Comparison of ENCODE assay signal across 10 cellular contexts in genomic region chr2:190835303-190835930, GRCh38. TPM values are rescaled to one million over a fixed set of nuclear protein-coding genes. Genes with fewer than 3 reads are reported as not detected.
DNase-seq lines count a peak whose midpoint lies in the region; ATAC-seq and TF ChIP-seq lines count a peak whose summit lies in the region.
"Had no signal": no experiment of that assay in that cellular context is flagged by ENCODE, and none has a peak within 500 bp of the region (broad histone marks: within the 10 kb centered on the region; RNA-seq: fewer than 3 reads in every experiment).

No MANE protein-coding gene starts in this region.

- no peaks in the 10 kb centered on the region for H3K36me3 Mint-ChIP-seq in activated naive CD8-positive, alpha-beta T cell treated with anti-CD3 and anti-CD28 coated beads, Interleukin-2, amount 50 U/mL, for 24 hours (ENCODE audit: low read depth)

- no peak for TF ChIP-seq CTCF in foreskin keratinocyte (conservative IDR thresholded peaks at IDR 0.05)

- H3K9me3 Mint-ChIP-seq in activated naive CD8-positive, alpha-beta T cell treated with anti-CD3 and anti-CD28 coated beads, Interleukin-2, amount 50 U/mL, for 24 hours, result no peaks in the 10 kb centered on the region

- H3K27me3 ChIP-seq in foreskin keratinocyte, result no peaks in the 10 kb centered on the region

- H3K27ac Mint-ChIP-seq in activated naive CD8-positive, alpha-beta T cell treated with anti-CD3 and anti-CD28 coated beads, Interleukin-2, amount 50 U/mL, for 24 hours, result no peak overlapping the region

- peaks cover 2% of the 10 kb centered on the region for H3K27me3 Mint-ChIP-seq in activated naive CD8-positive, alpha-beta T cell treated with anti-CD3 and anti-CD28 coated beads, Interleukin-2, amount 50 U/mL, for 24 hours

- H3K4me3 Mint-ChIP-seq in activated naive CD8-positive, alpha-beta T cell treated with anti-CD3 and anti-CD28 coated beads, Interleukin-2, amount 50 U/mL, for 24 hours, result no peak overlapping the region

- peak; percentile 81 for ATAC-seq in foreskin keratinocyte
- no peak for ATAC-seq in HG02884 (IDR thresholded peaks at IDR 0.05; ENCODE audit: unreplicated experiment)
- no peak for ATAC-seq in activated naive CD8-positive, alpha-beta T cell treated with anti-CD3 and anti-CD28 coated beads, Interleukin-2, amount 50 U/mL, for 24 hours

- H3K4me1 ChIP-seq in foreskin keratinocyte, result peaks cover 42% of the 10 kb centered on the region

- peak overlapping the region; percentile 90 for H3K27ac ChIP-seq in foreskin keratinocyte

- intact Hi-C loops in posterior vena cava (cut with DNase I), result no loop called here

- DNase-seq in EH (ENCODE audit: low read depth) (peak; percentile 93), T1000 (lab: John Stamatoyannopoulos, UW) (peak; percentile 50), foreskin keratinocyte (peak; percentile 54 to 72), posterior vena cava (ENCODE audit: low spot score) (peak; percentile 84), NAMALWA (ENCODE audit: low spot score) (no peak)
- DNase-seq in activated effector memory CD4-positive, alpha-beta T cell treated with Interleukin-2 at 50 U/mL for 16 hours, result no peak
- DNase-seq in activated naive CD8-positive, alpha-beta T cell treated with anti-CD3 and anti-CD28 coated beads, Interleukin-2, amount 50 U/mL, for 24 hours, result no peak
- DNase-seq: NCI-H2081, occipital lobe had no signal

- H3K4me1 Mint-ChIP-seq in activated naive CD8-positive, alpha-beta T cell treated with anti-CD3 and anti-CD28 coated beads, Interleukin-2, amount 50 U/mL, for 24 hours, result peaks cover 24% of the 10 kb centered on the region

RNA-seq across cellular contexts. Expression of gene GLS, which starts 45.2 kb away (rescaled TPM):
- total RNA-seq in foreskin keratinocyte (75.9 and 94.3 TPM in 2 replicates), posterior vena cava (100 to 1,000 TPM; 231 to 237 TPM)
- 15.7 and 17.1 TPM in 2 replicates for polyA plus RNA-seq in foreskin keratinocyte

Comparison
In these comparisons a context has a peak if more than half of its experiments do, and no peak if none do; other contexts are left out.
1. DNase-seq: peak in EH (single experiment), T1000 (single experiment), foreskin keratinocyte (2 of 2) and posterior vena cava (single experiment); none in activated effector memory CD4-positive, alpha-beta T cell treated with Interleukin-2 at 50 U/mL for 16 hours (single experiment), NAMALWA (single experiment) and activated naive CD8-positive, alpha-beta T cell treated with anti-CD3 and anti-CD28 coated beads, Interleukin-2, amount 50 U/mL, for 24 hours (single experiment).